ENCODE assay signal across 8 cellular contexts in the genomic region with DNA sequence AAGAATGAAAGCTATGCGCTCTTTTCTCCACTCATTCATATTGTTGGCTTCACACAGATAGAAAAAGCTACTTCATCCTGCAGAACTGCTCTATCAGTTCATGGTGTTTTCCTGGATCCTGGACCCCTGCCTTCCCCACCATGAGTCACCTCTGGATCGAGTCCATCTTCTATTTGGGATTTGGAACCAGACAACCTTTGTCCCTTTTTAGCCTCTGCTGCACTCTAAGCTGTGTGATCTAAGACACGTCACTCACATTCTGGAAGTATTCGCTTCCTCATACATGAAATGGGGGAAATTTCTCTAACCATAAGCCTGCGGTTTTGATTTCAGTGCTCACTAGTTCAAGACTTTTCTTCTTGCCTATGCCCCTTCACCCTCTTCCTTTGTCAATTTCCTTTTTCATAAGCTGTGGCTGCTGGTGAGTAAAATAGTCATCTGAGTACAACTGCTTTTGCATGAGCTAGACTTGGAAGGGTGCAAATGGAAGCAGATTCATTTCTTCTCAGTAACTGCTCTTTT. TPM values are rescaled to one million over a fixed set of nuclear protein-coding genes. Genes with fewer than 3 reads are reported as not detected.
DNase-seq lines count a peak whose midpoint lies in the region; ATAC-seq and TF ChIP-seq lines count a peak whose summit lies in the region.

No MANE protein-coding gene starts in this region.

- no peaks in the 10 kb centered on the region for H3K36me3 ChIP-seq in naive thymus-derived CD4-positive, alpha-beta T cell (ENCODE audit: control insufficient read depth in 2 of 3, insufficient read depth in 3 of 3, low read length in 3 of 3)
- no peaks in the 10 kb centered on the region for H3K36me3 ChIP-seq in thyroid gland

- DNase-seq in activated CD4-positive, alpha-beta T cell treated with anti-CD3 and anti-CD28 coated beads, Interleukin-2, amount 10 ng/mL, durations not matched to agents 7 days and 5 days: peak; percentile 59
- no peak for DNase-seq in activated CD4-positive, alpha-beta T cell treated with anti-CD3 and anti-CD28 coated beads, Interleukin-2, amount 50 U/mL, for 1 hour
- DNase-seq in NAMALWA (ENCODE audit: low spot score) (peak; percentile 28), caudate nucleus (lab: John Stamatoyannopoulos, UW) (no peak), thyroid gland (no peak), ureter (ENCODE audit: low spot score) (no peak)
- peak in 7 of 9 donors; percentile 56 to 80 (median 76) for DNase-seq in naive thymus-derived CD4-positive, alpha-beta T cell

- peak overlapping the region; percentile 35 for H3K4me3 Mint-ChIP-seq in activated CD4-positive, alpha-beta T cell treated with anti-CD3 and anti-CD28 coated beads, Interleukin-2, amount 10 ng/mL, durations not matched to agents 7 days and 5 days
- peak overlapping the region; percentile 59 to 80 (median 70) for H3K4me3 Mint-ChIP-seq in naive thymus-derived CD4-positive, alpha-beta T cell

- POLR2A ChIA-PET in activated CD4-positive, alpha-beta T cell treated with anti-CD3 and anti-CD28 coated beads, Interleukin-2, amount 10 ng/mL, durations not matched to agents 7 days and 5 days (lab: Charles Lee): interaction anchor here (1.6 kb wide), 1 partner anchor 14 kb away, joined by 3 read pairs; a partner anchor contains a TSS
- POLR2A ChIA-PET in naive thymus-derived CD4-positive, alpha-beta T cell (lab: Charles Lee): interaction anchor here (0.6 to 3.2 kb wide), 8 partner anchors 14 to 288 kb away, joined by 3 to 28 read pairs (median 5); a partner anchor contains a TSS

- no peaks in the 10 kb centered on the region for H3K27me3 ChIP-seq in naive thymus-derived CD4-positive, alpha-beta T cell (ENCODE audit: control insufficient read depth in 2 of 2, insufficient read depth in 2 of 2, low read length in 2 of 2)
- no peaks in the 10 kb centered on the region for H3K27me3 ChIP-seq in thyroid gland

- peaks cover 9% of the 10 kb centered on the region for H3K27me3 Mint-ChIP-seq in activated CD4-positive, alpha-beta T cell treated with anti-CD3 and anti-CD28 coated beads, Interleukin-2, amount 10 ng/mL, durations not matched to agents 7 days and 5 days
- H3K27me3 Mint-ChIP-seq in naive thymus-derived CD4-positive, alpha-beta T cell: peaks cover 0 to 11% (median 0%) of the 10 kb centered on the region in 5 donors

- H3K9me3 Mint-ChIP-seq in activated CD4-positive, alpha-beta T cell treated with anti-CD3 and anti-CD28 coated beads, Interleukin-2, amount 10 ng/mL, durations not matched to agents 7 days and 5 days: peaks cover 9% of the 10 kb centered on the region
- H3K9me3 Mint-ChIP-seq in naive thymus-derived CD4-positive, alpha-beta T cell: peaks cover 0 to 2% (median 0%) of the 10 kb centered on the region in 11 donors

- H3K36me3 Mint-ChIP-seq in activated CD4-positive, alpha-beta T cell treated with anti-CD3 and anti-CD28 coated beads, Interleukin-2, amount 10 ng/mL, durations not matched to agents 7 days and 5 days (ENCODE audit: low read depth): peaks cover 8% of the 10 kb centered on the region
- H3K36me3 Mint-ChIP-seq in naive thymus-derived CD4-positive, alpha-beta T cell: peaks cover 0 to 14% (median 0%) of the 10 kb centered on the region in 5 donors

- peak; percentile 89 for ATAC-seq in HG02642 (IDR thresholded peaks at IDR 0.05; ENCODE audit: poor library complexity, unreplicated experiment)
- ATAC-seq in naive thymus-derived CD4-positive, alpha-beta T cell: peak; percentile 93

- no peak for TF ChIP-seq POLR2A in thyroid gland (IDR thresholded peaks at IDR 0.05)

- WGBS in thyroid gland, 2 donors: 58 to 70% methylated on average over 5 of the region's 5 CpGs

- CTCF ChIA-PET in activated CD4-positive, alpha-beta T cell treated with anti-CD3 and anti-CD28 coated beads, Interleukin-2, amount 10 ng/mL, durations not matched to agents 7 days and 5 days (lab: Charles Lee): interaction anchor here (0.6 to 2.3 kb wide), 9 partner anchors 9 to 1386 kb away, joined by 3 to 10 read pairs (median 3); no protein-coding TSS in a partner anchor
- CTCF ChIA-PET in naive thymus-derived CD4-positive, alpha-beta T cell (lab: Charles Lee): interaction anchor here (0.6 to 1.7 kb wide), 10 partner anchors 10 to 450 kb away, joined by 3 to 5 read pairs (median 3); a partner anchor contains a TSS

- TF ChIP-seq CTCF in thyroid gland (IDR thresholded peaks at IDR 0.05): no peak

- H3K27ac ChIP-seq in caudate nucleus (ENCODE audit: low read depth, low read length) (peak overlapping the region; percentile 11), thyroid gland (no peak overlapping the region)
- no peak overlapping the region for H3K27ac ChIP-seq in naive thymus-derived CD4-positive, alpha-beta T cell (ENCODE audit: low read depth, low read length)

- H3K4me1 ChIP-seq in naive thymus-derived CD4-positive, alpha-beta T cell (ENCODE audit: control insufficient read depth in 2 of 2, insufficient read depth in 2 of 2, low read length in 2 of 2): peaks cover 17 to 29% of the 10 kb centered on the region in 2 donors
- no peaks in the 10 kb centered on the region for H3K4me1 ChIP-seq in thyroid gland

- no peaks in the 10 kb centered on the region for H3K9me3 ChIP-seq in naive thymus-derived CD4-positive, alpha-beta T cell (ENCODE audit: control insufficient read depth in 2 of 3, low read length in 3 of 3)
- H3K9me3 ChIP-seq in thyroid gland: no peaks in the 10 kb centered on the region

- H3K4me3 ChIP-seq in naive thymus-derived CD4-positive, alpha-beta T cell (ENCODE audit: low read length): no peak overlapping the region
- no peak overlapping the region for H3K4me3 ChIP-seq in thyroid gland (replicated peaks in 1 of 3)

- H3K27ac Mint-ChIP-seq in activated CD4-positive, alpha-beta T cell treated with anti-CD3 and anti-CD28 coated beads, Interleukin-2, amount 10 ng/mL, durations not matched to agents 7 days and 5 days: peak overlapping the region; percentile 46
- peak overlapping the region; percentile 43 to 85 (median 77) for H3K27ac Mint-ChIP-seq in naive thymus-derived CD4-positive, alpha-beta T cell

- peaks cover 36% of the 10 kb centered on the region for H3K4me1 Mint-ChIP-seq in activated CD4-positive, alpha-beta T cell treated with anti-CD3 and anti-CD28 coated beads, Interleukin-2, amount 10 ng/mL, durations not matched to agents 7 days and 5 days
- H3K4me1 Mint-ChIP-seq in naive thymus-derived CD4-positive, alpha-beta T cell: peaks cover 33 to 38% (median 36%) of the 10 kb centered on the region in 7 donors

- intact Hi-C loops in naive thymus-derived CD4-positive, alpha-beta T cell (cut with micrococcal nuclease): loop anchor here (1.0 kb wide), 1 partner anchor 13 kb away; no protein-coding TSS in a partner anchor
- intact Hi-C loops in thyroid gland (cut with DNase I): no loop called here

RNA-seq across cellular contexts. Expression of a gene that starts 14.1 kb away (rescaled TPM):
- total RNA-seq in activated CD4-positive, alpha-beta T cell treated with anti-CD3 and anti-CD28 coated beads, Interleukin-2, amount 10 ng/mL, durations not matched to agents 7 days and 5 days: 10 to 100 TPM; 73.9 to 76.9 TPM
- 10 to 100 TPM; 35.4 to 86.0 (median 38.3) TPM for total RNA-seq in naive thymus-derived CD4-positive, alpha-beta T cell
- 10 to 100 TPM; 63.2 to 79.6 TPM for polyA plus RNA-seq in naive thymus-derived CD4-positive, alpha-beta T cell
- 100 to 1,000 TPM in 2 of 4 donors, 10 to 100 TPM in 2; 87.7 to 138 (median 101) TPM for total RNA-seq in thyroid gland
- 30.9 TPM for total RNA-seq in ureter

RNA-seq across cellular contexts. Expression of a gene that starts 55.0 kb away (rescaled TPM):
- 10 to 100 TPM; 23.3 to 25.1 TPM for total RNA-seq in activated CD4-positive, alpha-beta T cell treated with anti-CD3 and anti-CD28 coated beads, Interleukin-2, amount 10 ng/mL, durations not matched to agents 7 days and 5 days
- 10 to 100 TPM; 25.2 to 37.8 (median 26.5) TPM for total RNA-seq in naive thymus-derived CD4-positive, alpha-beta T cell
- 10 to 100 TPM; 15.1 to 15.8 TPM for polyA plus RNA-seq in naive thymus-derived CD4-positive, alpha-beta T cell
- total RNA-seq in thyroid gland (10 to 100 TPM; 32.5 to 64.7 (median 35.4) TPM), ureter (31.8 TPM)

Comparison
In these comparisons a context has a peak if more than half of its experiments do, and no peak if none do; other contexts are left out.
1. DNase-seq: peak in activated CD4-positive, alpha-beta T cell treated with anti-CD3 and anti-CD28 coated beads, Interleukin-2, amount 10 ng/mL, durations not matched to agents 7 days and 5 days (single experiment), NAMALWA (single experiment) and naive thymus-derived CD4-positive, alpha-beta T cell (7 of 9); none in activated CD4-positive, alpha-beta T cell treated with anti-CD3 and anti-CD28 coated beads, Interleukin-2, amount 50 U/mL, for 1 hour (single experiment), caudate nucleus (0 of 61), thyroid gland (0 of 2) and ureter (single experiment).